In the genomic region with DNA sequence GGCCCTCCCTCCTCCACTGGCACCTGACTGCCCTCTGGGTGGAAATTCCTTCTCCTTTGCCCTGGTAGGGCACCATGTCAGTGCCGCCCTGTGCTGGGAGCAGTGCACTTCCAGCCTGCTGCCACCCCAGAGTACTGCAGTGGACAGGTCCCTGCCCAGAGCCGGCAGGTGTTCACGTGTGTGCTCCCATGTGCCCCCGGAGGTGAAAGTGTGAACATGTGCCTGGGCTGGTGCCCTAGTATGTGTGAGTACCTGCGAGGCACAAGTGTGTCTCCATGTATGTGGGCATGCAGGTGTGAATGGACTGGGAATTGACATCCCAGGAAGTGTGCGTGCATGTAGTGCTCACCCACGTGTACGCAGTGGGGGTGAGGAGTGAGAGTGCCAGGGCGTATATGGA, we compare ENCODE assay signal across 8 cellular contexts. TPM values are rescaled to one million over a fixed set of nuclear protein-coding genes. Genes with fewer than 3 reads are reported as not detected.
DNase-seq lines count a peak whose midpoint lies in the region; ATAC-seq, FAIRE-seq and TF ChIP-seq lines count a peak whose summit lies in the region.

No MANE protein-coding gene starts in this region.

- no peaks in the 10 kb centered on the region for H3K9me3 Mint-ChIP-seq in activated naive CD4-positive, alpha-beta T cell treated with anti-CD3 and anti-CD28 coated beads, Interleukin-2, amount 10 ng/mL, durations not matched to agents 7 days and 5 days
- H3K9me3 Mint-ChIP-seq in neural progenitor cell, result no peaks in the 10 kb centered on the region

- no peak overlapping the region for H3K27ac Mint-ChIP-seq in activated naive CD4-positive, alpha-beta T cell treated with anti-CD3 and anti-CD28 coated beads, Interleukin-2, amount 10 ng/mL, durations not matched to agents 7 days and 5 days
- H3K27ac Mint-ChIP-seq in neural progenitor cell, result no peak overlapping the region

- H3K27me3 ChIP-seq in neural progenitor cell, result no peaks in the 10 kb centered on the region
- H3K27me3 ChIP-seq in hepatocyte, result no peaks in the 10 kb centered on the region

- peaks cover 11% of the 10 kb centered on the region for H3K36me3 Mint-ChIP-seq in activated naive CD4-positive, alpha-beta T cell treated with anti-CD3 and anti-CD28 coated beads, Interleukin-2, amount 10 ng/mL, durations not matched to agents 7 days and 5 days
- no peaks in the 10 kb centered on the region for H3K36me3 Mint-ChIP-seq in neural progenitor cell

- H3K4me1 Mint-ChIP-seq in activated naive CD4-positive, alpha-beta T cell treated with anti-CD3 and anti-CD28 coated beads, Interleukin-2, amount 10 ng/mL, durations not matched to agents 7 days and 5 days, result peaks cover 26% of the 10 kb centered on the region
- peaks cover 6% of the 10 kb centered on the region for H3K4me1 Mint-ChIP-seq in neural progenitor cell

- no peaks in the 10 kb centered on the region for H3F3A ChIP-seq in neural progenitor cell (ENCODE audit: low read depth)

- H3K36me3 ChIP-seq in neural progenitor cell (no peaks in the 10 kb centered on the region), hepatocyte (replicated peaks; ENCODE audit: insufficient read depth, low read depth) (no peaks in the 10 kb centered on the region)

- FAIRE-seq in frontal cortex (lab: Jason Lieb, UNC), result no peak

- peaks cover 8% of the 10 kb centered on the region for H3K4me1 ChIP-seq in neural progenitor cell
- no peaks in the 10 kb centered on the region for H3K4me1 ChIP-seq in hepatocyte (ENCODE audit: insufficient read depth)

- H3K9me2 ChIP-seq in hepatocyte (replicated peaks; ENCODE audit: insufficient read depth), result no peaks in the 10 kb centered on the region

- H4K20me1 ChIP-seq in neural progenitor cell (ENCODE audit: low read depth), result no peaks in the 10 kb centered on the region
- no peaks in the 10 kb centered on the region for H4K20me1 ChIP-seq in hepatocyte (ENCODE audit: insufficient read depth, poor library complexity, severe bottlenecking)

- H3K9ac ChIP-seq in neural progenitor cell, result no peak overlapping the region

- H3K27ac ChIP-seq in neural progenitor cell (no peak overlapping the region), hepatocyte (no peak overlapping the region)

- TF ChIP-seq CTCF in LNCAP (IDR thresholded peaks at IDR 0.05), result peak; percentile 38; the same call in 1 of the 2 replicates
- peak; percentile 45 for TF ChIP-seq CTCF in neural progenitor cell (IDR thresholded peaks at IDR 0.05)
- TF ChIP-seq CTCF in hepatocyte (IDR thresholded peaks at IDR 0.05; ENCODE audit: poor library complexity), result no peak

- CTCF ChIA-PET in activated naive CD4-positive, alpha-beta T cell treated with anti-CD3 and anti-CD28 coated beads, Interleukin-2, amount 10 ng/mL, durations not matched to agents 7 days and 5 days (lab: Charles Lee), result interaction anchor here (0.9 to 2.8 kb wide), 3 partner anchors 8 to 169 kb away, joined by 3 to 12 read pairs (median 9); no protein-coding TSS in a partner anchor

- H3K4me2 ChIP-seq in neural progenitor cell (no peak overlapping the region), hepatocyte (no peak overlapping the region)

- ATAC-seq in HG03469 (IDR thresholded peaks at IDR 0.05; ENCODE audit: unreplicated experiment), result no peak

- H3K4me3 ChIP-seq in neural progenitor cell (no peak overlapping the region), hepatocyte (no peak overlapping the region)

- H3K79me2 ChIP-seq in neural progenitor cell (ENCODE audit: low read depth) (no peaks in the 10 kb centered on the region), hepatocyte (no peaks in the 10 kb centered on the region)

- no peak overlapping the region for H3K4me3 Mint-ChIP-seq in activated naive CD4-positive, alpha-beta T cell treated with anti-CD3 and anti-CD28 coated beads, Interleukin-2, amount 10 ng/mL, durations not matched to agents 7 days and 5 days
- H3K4me3 Mint-ChIP-seq in neural progenitor cell, result peak overlapping the region; percentile 25

- 82% methylated on average over 9 of the region's 9 CpGs for WGBS in hepatocyte (ENCODE audit: low lambda C conversion rate, missing lambda C conversion rate)

- no peak overlapping the region for H2AFZ ChIP-seq in neural progenitor cell (replicated peaks)
- H2AFZ ChIP-seq in hepatocyte, result no peak overlapping the region

- DNase-seq in ELR (ENCODE audit: low read depth), result peak; percentile 37
- DNase-seq in activated naive CD4-positive, alpha-beta T cell treated with anti-CD3 and anti-CD28 coated beads, Interleukin-2, amount 10 ng/mL, durations not matched to agents 7 days and 5 days, result peak; percentile 61
- peak; percentile 45 for DNase-seq in neural progenitor cell (ENCODE audit: low spot score)
- DNase-seq in NCI-H1930 (lab: John Stamatoyannopoulos, UW), result no peak
- no peak for DNase-seq in frontal cortex (ENCODE audit: low spot score in 2 of 2)
- no peak for DNase-seq in hepatocyte (ENCODE audit: low spot score)

- no peaks in the 10 kb centered on the region for H3K27me3 Mint-ChIP-seq in activated naive CD4-positive, alpha-beta T cell treated with anti-CD3 and anti-CD28 coated beads, Interleukin-2, amount 10 ng/mL, durations not matched to agents 7 days and 5 days
- no peaks in the 10 kb centered on the region for H3K27me3 Mint-ChIP-seq in neural progenitor cell (ENCODE audit: insufficient read depth, low read depth)

- H3K9me3 ChIP-seq in neural progenitor cell (ENCODE audit: low read depth), result no peaks in the 10 kb centered on the region
- H3K9me3 ChIP-seq in hepatocyte (ENCODE audit: low read depth), result no peaks in the 10 kb centered on the region

RNA-seq across cellular contexts. Expression of a gene that starts 29.4 kb away (rescaled TPM):
- total RNA-seq in neural progenitor cell (ENCODE audit: low replicate concordance) (1.6 and 6.6 TPM in 2 replicates), frontal cortex (3.3 TPM), hepatocyte (57.2 and 64.1 TPM in 2 replicates)
- polyA plus RNA-seq in hepatocyte, result 74.4 and 83.3 TPM in 2 replicates

RNA-seq across cellular contexts. Expression of a gene that starts 33.4 kb away (rescaled TPM):
- total RNA-seq in neural progenitor cell (ENCODE audit: low replicate concordance) (0.43 and 0.90 TPM in 2 replicates), frontal cortex (21.6 TPM), hepatocyte (3.7 and 3.9 TPM in 2 replicates)
- 2.3 TPM in 2 replicates for polyA plus RNA-seq in hepatocyte

Comparison
In these comparisons a context has a peak if more than half of its experiments do, and no peak if none do; other contexts are left out.
1. DNase-seq: peak in ELR (single experiment), activated naive CD4-positive, alpha-beta T cell treated with anti-CD3 and anti-CD28 coated beads, Interleukin-2, amount 10 ng/mL, durations not matched to agents 7 days and 5 days (single experiment) and neural progenitor cell (single experiment); none in NCI-H1930 (0 of 2), frontal cortex (0 of 2) and hepatocyte (single experiment).